Comparison of ENCODE assay signal across 22 cellular contexts in genomic region chr2:186917866-186918265, GRCh38.
DNase-seq lines count a peak whose midpoint lies in the region; ATAC-seq, FAIRE-seq and TF ChIP-seq lines count a peak whose summit lies in the region.
"Had no signal": no experiment of that assay in that cellular context is flagged by ENCODE, and none has a peak within 500 bp of the region (broad histone marks: within the 10 kb centered on the region; RNA-seq: fewer than 3 reads in every experiment).

No MANE protein-coding gene starts in this region.

- no peaks in the 10 kb centered on the region for H3K9me3 ChIP-seq in CD4-positive, alpha-beta memory T cell (ENCODE audit: control insufficient read depth in 1 of 2, low read length in 2 of 2)
- H3K9me3 ChIP-seq: BLaER1 had no signal

- H3K9me3 Mint-ChIP-seq in CD4-positive, alpha-beta memory T cell: peaks cover 0 to 1% (median 0%) of the 10 kb centered on the region in 8 donors
- H3K9me3 Mint-ChIP-seq in activated T-helper 1 cell treated with anti-CD3 and anti-CD28 coated beads, Interleukin-12 subunit alpha, Interleukin-12 subunit beta, Interleukin-2, Interleukin-4 antibody, amounts not matched to agents 30 ng/mL and 10 ng/mL and 1 ng/mL, durations not matched to agents 14 hours and 24 hours and 36 hours: no peaks in the 10 kb centered on the region
- H3K9me3 Mint-ChIP-seq: CD8-positive, alpha-beta T cell; T-cell had no signal

- H3K27ac Mint-ChIP-seq in CD4-positive, alpha-beta memory T cell: no peak overlapping the region
- H3K27ac Mint-ChIP-seq in activated T-helper 1 cell treated with anti-CD3 and anti-CD28 coated beads, Interleukin-12 subunit alpha, Interleukin-12 subunit beta, Interleukin-2, Interleukin-4 antibody, amounts not matched to agents 30 ng/mL and 10 ng/mL and 1 ng/mL, durations not matched to agents 14 hours and 24 hours and 36 hours: no peak overlapping the region
- H3K27ac Mint-ChIP-seq: CD8-positive, alpha-beta T cell; IgD-negative memory B cell; T-cell had no signal

- ATAC-seq in GM19455 (IDR thresholded peaks at IDR 0.05; ENCODE audit: unreplicated experiment): no peak
- ATAC-seq: CD8-positive, alpha-beta T cell; SK-N-SH treated with all-trans-retinoic acid at 6 μM for 48 hours; T-cell had no signal

- CTCF ChIA-PET in CD4-positive, alpha-beta memory T cell (lab: Charles Lee; ENCODE audit: partially characterized antibody): no interaction called here

- H3K27ac ChIP-seq in CD4-positive, alpha-beta memory T cell (ENCODE audit: low read depth, low read length): no peak overlapping the region
- H3K27ac ChIP-seq: BLaER1, RWPE1 had no signal

- H3K27me3 ChIP-seq in CD4-positive, alpha-beta memory T cell (ENCODE audit: insufficient read depth, low read length): no peaks in the 10 kb centered on the region
- H3K27me3 ChIP-seq: BLaER1 had no signal

- DNase-seq in ELR (ENCODE audit: low read depth) (peak; percentile 77), HTR-8/SVneo (ENCODE audit: insufficient read length, low spot score) (no peak), amniotic epithelial cell (ENCODE audit: low read depth) (peak; percentile 7), fibroblast of mammary gland (ENCODE audit: low read depth) (peak; percentile 36), NCI-H1694 treated with DMSO at 0.1 percent for 48 hours (lab: John Stamatoyannopoulos, UW) (no peak)
- no peak for DNase-seq in CD4-positive, alpha-beta memory T cell
- no peak for DNase-seq in activated T-helper 1 cell treated with anti-CD3 and anti-CD28 coated beads, Interleukin-12 subunit alpha, Interleukin-12 subunit beta, Interleukin-2, Interleukin-4 antibody, amounts not matched to agents 30 ng/mL and 10 ng/mL and 1 ng/mL, durations not matched to agents 14 hours and 24 hours and 36 hours (ENCODE audit: low spot score)
- DNase-seq: CD8-positive, alpha-beta T cell; DMS79; GOT3; Karpas-422; NCI-H1092 treated with DMSO at 0.1 percent for 48 hours; NCI-H226; NCI-H524 treated with DMSO at 0.1 percent for 48 hours; SIG-M5; T-cell had no signal

- H3K4me3 Mint-ChIP-seq in CD4-positive, alpha-beta memory T cell: no peak overlapping the region
- H3K4me3 Mint-ChIP-seq in activated T-helper 1 cell treated with anti-CD3 and anti-CD28 coated beads, Interleukin-12 subunit alpha, Interleukin-12 subunit beta, Interleukin-2, Interleukin-4 antibody, amounts not matched to agents 30 ng/mL and 10 ng/mL and 1 ng/mL, durations not matched to agents 14 hours and 24 hours and 36 hours: no peak overlapping the region
- H3K4me3 Mint-ChIP-seq: CD8-positive, alpha-beta T cell; IgD-negative memory B cell; T-cell had no signal

- H3K4me3 ChIP-seq in fibroblast of mammary gland (ENCODE audit: control insufficient read depth, low read depth, low read length): no peak overlapping the region
- no peak overlapping the region for H3K4me3 ChIP-seq in CD4-positive, alpha-beta memory T cell (ENCODE audit: low read length in 2 of 2)
- H3K4me3 ChIP-seq: BLaER1 had no signal

- FAIRE-seq in HTR-8/SVneo (lab: Jason Lieb, UNC): peak; percentile 62
- FAIRE-seq: G401.6 had no signal

- POLR2A ChIA-PET in CD4-positive, alpha-beta memory T cell (lab: Charles Lee; ENCODE audit: partially characterized antibody): no interaction called here

- H3K4me1 ChIP-seq in CD4-positive, alpha-beta memory T cell (ENCODE audit: insufficient read depth, low read length): no peaks in the 10 kb centered on the region
- H3K4me1 ChIP-seq: BLaER1 had no signal

- TF ChIP-seq CTCF in fibroblast of mammary gland (conservative IDR thresholded peaks at IDR 0.05; ENCODE audit: control insufficient read depth, insufficient read depth, low read depth, low read length): no peak

- H3K36me3 Mint-ChIP-seq in CD4-positive, alpha-beta memory T cell: no peaks in the 10 kb centered on the region
- H3K36me3 Mint-ChIP-seq in activated T-helper 1 cell treated with anti-CD3 and anti-CD28 coated beads, Interleukin-12 subunit alpha, Interleukin-12 subunit beta, Interleukin-2, Interleukin-4 antibody, amounts not matched to agents 30 ng/mL and 10 ng/mL and 1 ng/mL, durations not matched to agents 14 hours and 24 hours and 36 hours (ENCODE audit: low read depth): no peaks in the 10 kb centered on the region
- H3K36me3 Mint-ChIP-seq: CD8-positive, alpha-beta T cell; IgD-negative memory B cell; T-cell had no signal

- H3K4me1 Mint-ChIP-seq in CD4-positive, alpha-beta memory T cell: no peaks in the 10 kb centered on the region
- no peaks in the 10 kb centered on the region for H3K4me1 Mint-ChIP-seq in activated T-helper 1 cell treated with anti-CD3 and anti-CD28 coated beads, Interleukin-12 subunit alpha, Interleukin-12 subunit beta, Interleukin-2, Interleukin-4 antibody, amounts not matched to agents 30 ng/mL and 10 ng/mL and 1 ng/mL, durations not matched to agents 14 hours and 24 hours and 36 hours (ENCODE audit: low read depth)
- H3K4me1 Mint-ChIP-seq: IgD-negative memory B cell, T-cell had no signal

- no peaks in the 10 kb centered on the region for H3K36me3 ChIP-seq in CD4-positive, alpha-beta memory T cell (ENCODE audit: insufficient read depth, low read length)
- H3K36me3 ChIP-seq: BLaER1 had no signal

- intact Hi-C loops in CD4-positive, alpha-beta memory T cell (cut with micrococcal nuclease): no loop called here
- intact Hi-C loops in activated T-helper 1 cell treated with anti-CD3 and anti-CD28 coated beads, Interleukin-12 subunit alpha, Interleukin-12 subunit beta, Interleukin-2, Interleukin-4 antibody, amounts not matched to agents 30 ng/mL and 10 ng/mL and 1 ng/mL, durations not matched to agents 14 hours and 24 hours and 36 hours (cut with micrococcal nuclease): no loop called here

- peaks cover 0 to 1% of the 10 kb centered on the region in 2 donors for H3K27me3 Mint-ChIP-seq in CD4-positive, alpha-beta memory T cell
- H3K27me3 Mint-ChIP-seq in activated T-helper 1 cell treated with anti-CD3 and anti-CD28 coated beads, Interleukin-12 subunit alpha, Interleukin-12 subunit beta, Interleukin-2, Interleukin-4 antibody, amounts not matched to agents 30 ng/mL and 10 ng/mL and 1 ng/mL, durations not matched to agents 14 hours and 24 hours and 36 hours (ENCODE audit: insufficient read depth): no peaks in the 10 kb centered on the region
- H3K27me3 Mint-ChIP-seq: IgD-negative memory B cell, T-cell had no signal

Comparison
In these comparisons a context has a peak if more than half of its experiments do, and no peak if none do; other contexts are left out.
1. DNase-seq: peak in ELR (single experiment), amniotic epithelial cell (single experiment) and fibroblast of mammary gland (single experiment); none in HTR-8/SVneo (single experiment), NCI-H1694 treated with DMSO at 0.1 percent for 48 hours (single experiment), CD4-positive, alpha-beta memory T cell (0 of 5) and activated T-helper 1 cell treated with anti-CD3 and anti-CD28 coated beads, Interleukin-12 subunit alpha, Interleukin-12 subunit beta, Interleukin-2, Interleukin-4 antibody, amounts not matched to agents 30 ng/mL and 10 ng/mL and 1 ng/mL, durations not matched to agents 14 hours and 24 hours and 36 hours (single experiment).